Comparison of ENCODE assay signal across 1 cellular context in the genomic region with DNA sequence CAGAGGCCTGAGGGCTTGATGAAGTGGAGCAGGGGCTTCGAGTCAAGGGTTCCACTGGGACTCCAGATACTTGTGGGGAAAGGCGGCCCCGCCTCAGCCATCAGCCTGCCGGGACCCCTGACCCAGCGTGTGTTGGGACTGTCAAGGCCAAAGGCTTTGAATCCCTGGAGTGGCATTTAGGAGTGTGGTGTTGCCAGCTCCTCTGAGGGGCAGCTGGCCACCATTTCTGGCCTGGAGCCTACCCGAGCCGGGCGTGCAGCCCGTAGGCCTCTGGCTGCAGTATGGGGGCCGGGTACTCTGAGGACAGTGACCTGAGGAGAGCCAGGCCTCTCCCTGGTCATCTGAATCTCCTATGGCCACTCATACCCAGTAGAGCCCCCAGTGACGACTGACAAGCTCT.
TF ChIP-seq lines count a peak whose summit lies in the region.

No MANE protein-coding gene starts in this region.

TF ChIP-seq in H1, 55 proteins besides CTCF, POLR2A, EP300 and RAD21:
- TF ChIP-seq, protein P1, sequence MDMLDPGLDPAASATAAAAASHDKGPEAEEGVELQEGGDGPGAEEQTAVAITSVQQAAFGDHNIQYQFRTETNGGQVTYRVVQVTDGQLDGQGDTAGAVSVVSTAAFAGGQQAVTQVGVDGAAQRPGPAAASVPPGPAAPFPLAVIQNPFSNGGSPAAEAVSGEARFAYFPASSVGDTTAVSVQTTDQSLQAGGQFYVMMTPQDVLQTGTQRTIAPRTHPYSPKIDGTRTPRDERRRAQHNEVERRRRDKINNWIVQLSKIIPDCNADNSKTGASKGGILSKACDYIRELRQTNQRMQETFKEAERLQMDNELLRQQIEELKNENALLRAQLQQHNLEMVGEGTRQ (IDR thresholded peaks at IDR 0.05; ENCODE audit: low read length) = no peak
- TF ChIP-seq ATF2 (IDR thresholded peaks at IDR 0.05; ENCODE audit: low read length) (no peak), JUND (IDR thresholded peaks at IDR 0.05; ENCODE audit: low read length) (no peak), CHD1 (IDR thresholded peaks at IDR 0.05; ENCODE audit: low read depth, low read length) (no peak), FOSL1 (IDR thresholded peaks at IDR 0.05; ENCODE audit: insufficient read depth, low read depth, low read length) (no peak), CBX8 (IDR thresholded peaks at IDR 0.05; ENCODE audit: borderline replicate concordance, low read depth, low read length) (no peak), POLR2AphosphoS5 (IDR thresholded peaks at IDR 0.05; ENCODE audit: low read depth, low read length) (no peak), TAF1 (IDR thresholded peaks at IDR 0.05; ENCODE audit: low read depth, low read length) (no peak), RFX5 (IDR thresholded peaks at IDR 0.05; ENCODE audit: borderline replicate concordance, low read depth, low read length) (no peak), YY1 (IDR thresholded peaks at IDR 0.05; ENCODE audit: low read depth, low read length) (no peak), CTBP2 (IDR thresholded peaks at IDR 0.05; ENCODE audit: borderline replicate concordance, insufficient read depth, insufficient read length, low read length) (no peak), TEAD4 (IDR thresholded peaks at IDR 0.05; ENCODE audit: low read depth, low read length) (no peak), BCL11A (IDR thresholded peaks at IDR 0.05; ENCODE audit: low read depth in 2 of 2, low read length in 2 of 2) (no peak), EGR1 (IDR thresholded peaks at IDR 0.05; ENCODE audit: borderline replicate concordance, low read depth, low read length) (no peak)
- TF ChIP-seq, protein P2, sequence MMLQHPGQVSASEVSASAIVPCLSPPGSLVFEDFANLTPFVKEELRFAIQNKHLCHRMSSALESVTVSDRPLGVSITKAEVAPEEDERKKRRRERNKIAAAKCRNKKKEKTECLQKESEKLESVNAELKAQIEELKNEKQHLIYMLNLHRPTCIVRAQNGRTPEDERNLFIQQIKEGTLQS (IDR thresholded peaks at IDR 0.05; ENCODE audit: insufficient read depth, low read depth, low read length) = no peak
- TF ChIP-seq, protein P3, sequence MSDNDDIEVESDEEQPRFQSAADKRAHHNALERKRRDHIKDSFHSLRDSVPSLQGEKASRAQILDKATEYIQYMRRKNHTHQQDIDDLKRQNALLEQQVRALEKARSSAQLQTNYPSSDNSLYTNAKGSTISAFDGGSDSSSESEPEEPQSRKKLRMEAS (IDR thresholded peaks at IDR 0.05) = no peak
